1 cellular context compared by ENCODE assay signal in the genomic region with DNA sequence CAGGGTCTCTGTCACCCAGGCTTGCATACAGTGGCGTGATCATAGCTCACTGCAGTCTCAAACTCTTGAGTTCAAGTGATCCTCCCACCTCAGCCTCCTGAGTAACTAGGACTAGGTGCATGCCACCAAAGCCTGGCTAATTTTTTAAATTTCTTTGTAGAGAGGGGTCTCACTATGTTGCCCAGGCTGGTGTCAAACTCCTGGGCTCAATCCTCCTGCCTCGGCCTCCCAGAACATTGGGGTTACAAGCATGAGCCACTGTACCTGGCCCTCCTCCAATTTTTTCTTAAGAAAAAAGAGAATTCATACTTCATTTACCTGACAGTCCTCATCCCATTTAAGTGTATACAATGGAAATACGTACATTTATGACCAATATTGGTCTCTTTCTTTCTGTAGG.
TF ChIP-seq lines count a peak whose summit lies in the region.

No MANE protein-coding gene starts in this region.

TF ChIP-seq in HEK293, 187 proteins besides CTCF, POLR2A, EP300 and RAD21:
- TF ChIP-seq, protein P1, sequence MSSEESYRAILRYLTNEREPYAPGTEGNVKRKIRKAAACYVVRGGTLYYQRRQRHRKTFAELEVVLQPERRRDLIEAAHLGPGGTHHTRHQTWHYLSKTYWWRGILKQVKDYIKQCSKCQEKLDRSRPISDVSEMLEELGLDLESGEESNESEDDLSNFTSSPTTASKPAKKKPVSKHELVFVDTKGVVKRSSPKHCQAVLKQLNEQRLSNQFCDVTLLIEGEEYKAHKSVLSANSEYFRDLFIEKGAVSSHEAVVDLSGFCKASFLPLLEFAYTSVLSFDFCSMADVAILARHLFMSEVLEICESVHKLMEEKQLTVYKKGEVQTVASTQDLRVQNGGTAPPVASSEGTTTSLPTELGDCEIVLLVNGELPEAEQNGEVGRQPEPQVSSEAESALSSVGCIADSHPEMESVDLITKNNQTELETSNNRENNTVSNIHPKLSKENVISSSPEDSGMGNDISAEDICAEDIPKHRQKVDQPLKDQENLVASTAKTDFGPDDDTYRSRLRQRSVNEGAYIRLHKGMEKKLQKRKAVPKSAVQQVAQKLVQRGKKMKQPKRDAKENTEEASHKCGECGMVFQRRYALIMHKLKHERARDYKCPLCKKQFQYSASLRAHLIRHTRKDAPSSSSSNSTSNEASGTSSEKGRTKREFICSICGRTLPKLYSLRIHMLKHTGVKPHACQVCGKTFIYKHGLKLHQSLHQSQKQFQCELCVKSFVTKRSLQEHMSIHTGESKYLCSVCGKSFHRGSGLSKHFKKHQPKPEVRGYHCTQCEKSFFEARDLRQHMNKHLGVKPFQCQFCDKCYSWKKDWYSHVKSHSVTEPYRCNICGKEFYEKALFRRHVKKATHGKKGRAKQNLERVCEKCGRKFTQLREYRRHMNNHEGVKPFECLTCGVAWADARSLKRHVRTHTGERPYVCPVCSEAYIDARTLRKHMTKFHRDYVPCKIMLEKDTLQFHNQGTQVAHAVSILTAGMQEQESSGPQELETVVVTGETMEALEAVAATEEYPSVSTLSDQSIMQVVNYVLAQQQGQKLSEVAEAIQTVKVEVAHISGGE (tag by site-specific recombination; conservative IDR thresholded peaks at IDR 0.05; ENCODE audit: low read depth): no peak
- TF ChIP-seq ZNF121 (tag by site-specific recombination; IDR thresholded peaks at IDR 0.05) (peak; percentile 53; the same call in 1 of the 2 replicates), ZNF777 (tag by site-specific recombination; IDR thresholded peaks at IDR 0.05; ENCODE audit: borderline replicate concordance) (no peak)
